8 cellular contexts compared by ENCODE assay signal in the genomic region with DNA sequence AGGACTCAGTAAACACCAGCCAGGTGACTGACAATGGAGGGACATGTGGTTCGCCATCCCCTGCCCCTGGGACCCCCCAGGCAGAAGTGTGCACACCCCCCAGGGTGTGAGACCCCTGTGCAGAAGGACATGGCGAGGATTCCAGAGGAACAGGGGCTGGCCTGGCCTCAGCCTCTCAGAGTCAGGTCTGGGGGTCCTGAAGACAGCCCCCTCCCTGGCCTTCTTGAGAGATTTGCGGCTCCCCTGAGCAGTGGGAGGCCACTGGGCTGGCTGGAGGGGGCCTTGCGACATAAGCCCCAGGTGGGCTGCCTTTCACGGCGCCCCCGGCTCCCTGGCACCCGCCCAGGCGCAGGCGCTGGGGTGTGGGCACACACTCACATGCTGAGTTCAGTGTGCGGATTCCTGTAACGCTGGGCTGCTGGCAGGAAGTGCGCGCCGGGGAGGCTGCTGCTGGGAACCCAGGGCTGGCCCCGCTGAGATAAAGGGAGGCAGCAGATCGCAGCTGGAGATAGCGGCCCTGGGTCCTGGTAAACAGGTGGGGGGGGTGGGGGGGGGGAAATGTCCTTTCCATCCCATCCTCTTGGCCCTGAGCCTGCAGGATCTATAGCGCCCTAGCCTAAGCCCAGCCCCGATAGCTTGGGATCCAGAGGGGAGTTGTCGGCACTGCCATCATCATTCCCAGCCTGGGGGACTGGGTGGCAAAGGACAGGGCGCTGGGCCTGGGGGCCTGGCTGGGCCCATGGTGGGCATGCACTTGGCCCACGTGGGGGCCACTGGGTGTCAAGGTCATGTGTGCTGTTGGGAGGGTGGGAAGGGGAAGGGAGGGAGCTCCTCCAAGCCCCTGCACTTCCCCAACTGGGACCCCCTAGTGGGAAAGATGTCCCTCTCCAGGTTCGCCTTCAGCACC. TPM values are rescaled to one million over a fixed set of nuclear protein-coding genes. Genes with fewer than 3 reads are reported as not detected.
DNase-seq lines count a peak whose midpoint lies in the region; ATAC-seq and TF ChIP-seq lines count a peak whose summit lies in the region.

No MANE protein-coding gene starts in this region.

- H3K27me3 ChIP-seq in CD8-positive, alpha-beta T cell (ENCODE audit: insufficient read depth, low read length): no peaks in the 10 kb centered on the region
- no peaks in the 10 kb centered on the region for H3K27me3 ChIP-seq in liver (ENCODE audit: control insufficient read depth in 4 of 4, insufficient read depth in 4 of 4, low read length in 3 of 4)

- H3K9ac ChIP-seq in liver (ENCODE audit: low read depth in 1 of 2, low read length in 2 of 2): no peak overlapping the region

- no peaks in the 10 kb centered on the region for H3K9me3 Mint-ChIP-seq in CD8-positive, alpha-beta T cell
- no peaks in the 10 kb centered on the region for H3K9me3 Mint-ChIP-seq in activated T-helper 2 cell treated with anti-CD3 and anti-CD28 coated beads, Interferon-gamma antibody, Interleukin-2, Interleukin-4, amounts not matched to agents 10 μg/mL and 5 μg/mL and 100 μg/mL, durations not matched to agents 14 hours and 24 hours and 36 hours

- peak; percentile 45 to 81 (median 73) for DNase-seq in CD8-positive, alpha-beta T cell
- DNase-seq in OCI-M2 (lab: John Stamatoyannopoulos, UW; ENCODE audit: unreplicated experiment) (peak; percentile 25), NCI-H187 (lab: John Stamatoyannopoulos, UW) (no peak)
- peak; percentile 66 for DNase-seq in activated T-helper 2 cell treated with anti-CD3 and anti-CD28 coated beads, Interferon-gamma antibody, Interleukin-2, Interleukin-4, amounts not matched to agents 10 μg/mL and 5 μg/mL and 100 μg/mL, durations not matched to agents 14 hours and 24 hours and 36 hours (ENCODE audit: low spot score)
- DNase-seq in stimulated activated CD8-positive, alpha-beta memory T cell treated with anti-CD3 and anti-CD28 coated beads, Interleukin-7, amount 100 ng/mL, for 24 hours (ENCODE audit: low read depth): peak; percentile 40

- H3K4me1 ChIP-seq in CD8-positive, alpha-beta T cell (ENCODE audit: insufficient read depth, low read length): peaks cover 54% of the 10 kb centered on the region
- H3K4me1 ChIP-seq in liver (ENCODE audit: control insufficient read depth in 4 of 4, insufficient read depth in 4 of 4, low read length in 3 of 4): peaks cover 0 to 32% (median 14%) of the 10 kb centered on the region in 4 donors

- H3K4me3 Mint-ChIP-seq in CD8-positive, alpha-beta T cell: peak overlapping the region; percentile 81
- peak overlapping the region; percentile 68 for H3K4me3 Mint-ChIP-seq in activated T-helper 2 cell treated with anti-CD3 and anti-CD28 coated beads, Interferon-gamma antibody, Interleukin-2, Interleukin-4, amounts not matched to agents 10 μg/mL and 5 μg/mL and 100 μg/mL, durations not matched to agents 14 hours and 24 hours and 36 hours (ENCODE audit: low read depth)

- peak overlapping the region; percentile 53 for H3K4me3 ChIP-seq in CD8-positive, alpha-beta T cell (ENCODE audit: low read depth, low read length)
- H3K4me3 ChIP-seq in liver (ENCODE audit: low read depth in 1 of 3, low read length in 3 of 3): no peak overlapping the region

- no peaks in the 10 kb centered on the region for H3K27me3 Mint-ChIP-seq in CD8-positive, alpha-beta T cell (ENCODE audit: low read depth)
- H3K27me3 Mint-ChIP-seq in activated T-helper 2 cell treated with anti-CD3 and anti-CD28 coated beads, Interferon-gamma antibody, Interleukin-2, Interleukin-4, amounts not matched to agents 10 μg/mL and 5 μg/mL and 100 μg/mL, durations not matched to agents 14 hours and 24 hours and 36 hours (ENCODE audit: low read depth): no peaks in the 10 kb centered on the region

- WGBS in liver: 31% methylated on average over 24 of the region's 24 CpGs

- intact Hi-C loops in CD8-positive, alpha-beta T cell (cut with DNase I, micrococcal nuclease): loop anchor here in 1 of 2 experiments (2.0 to 10.0 kb wide), 4 partner anchors 14 to 914 kb away; a partner anchor contains a TSS
- intact Hi-C loops in activated T-helper 2 cell treated with anti-CD3 and anti-CD28 coated beads, Interferon-gamma antibody, Interleukin-2, Interleukin-4, amounts not matched to agents 10 μg/mL and 5 μg/mL and 100 μg/mL, durations not matched to agents 14 hours and 24 hours and 36 hours (cut with micrococcal nuclease): loop anchor here (2.0 kb wide), 1 partner anchor 98 kb away; no protein-coding TSS in a partner anchor

- POLR2A ChIA-PET in CD8-positive, alpha-beta T cell (lab: Charles Lee): interaction anchor here (0.7 to 1.0 kb wide), 2 partner anchors 9 to 11 kb away, joined by 3 read pairs; no protein-coding TSS in a partner anchor

- no peak for TF ChIP-seq RAD21 in liver (IDR thresholded peaks at IDR 0.05)

- peak overlapping the region; percentile 69 for H3K27ac ChIP-seq in CD8-positive, alpha-beta T cell (ENCODE audit: low read depth, low read length)
- peak overlapping the region; percentile 23 to 57 for H3K27ac ChIP-seq in liver (ENCODE audit: low read depth in 1 of 2, low read length in 2 of 2)

- no peak for TF ChIP-seq CTCF in CD8-positive, alpha-beta T cell (IDR thresholded peaks at IDR 0.05)
- TF ChIP-seq CTCF in liver (IDR thresholded peaks at IDR 0.05; ENCODE audit: low read depth, low read length, missing input control): no peak

- peak; percentile 65 for ATAC-seq in CD8-positive, alpha-beta T cell
- ATAC-seq in GM21447 (IDR thresholded peaks at IDR 0.05; ENCODE audit: unreplicated experiment) (no peak), HG03460 (IDR thresholded peaks at IDR 0.05; ENCODE audit: unreplicated experiment) (no peak)

- H3K27ac Mint-ChIP-seq in CD8-positive, alpha-beta T cell: peak overlapping the region; percentile 92
- H3K27ac Mint-ChIP-seq in activated T-helper 2 cell treated with anti-CD3 and anti-CD28 coated beads, Interferon-gamma antibody, Interleukin-2, Interleukin-4, amounts not matched to agents 10 μg/mL and 5 μg/mL and 100 μg/mL, durations not matched to agents 14 hours and 24 hours and 36 hours: peak overlapping the region; percentile 81

- H3K36me3 Mint-ChIP-seq in CD8-positive, alpha-beta T cell: no peaks in the 10 kb centered on the region
- H3K36me3 Mint-ChIP-seq in activated T-helper 2 cell treated with anti-CD3 and anti-CD28 coated beads, Interferon-gamma antibody, Interleukin-2, Interleukin-4, amounts not matched to agents 10 μg/mL and 5 μg/mL and 100 μg/mL, durations not matched to agents 14 hours and 24 hours and 36 hours (ENCODE audit: low read depth): no peaks in the 10 kb centered on the region

- CTCF ChIA-PET in CD8-positive, alpha-beta T cell (lab: Charles Lee): interaction anchor here (1.5 to 1.7 kb wide), 2 partner anchors 8 to 10 kb away, joined by 4 to 8 read pairs; no protein-coding TSS in a partner anchor

- H3K9me3 ChIP-seq in CD8-positive, alpha-beta T cell (ENCODE audit: low read length): no peaks in the 10 kb centered on the region
- no peaks in the 10 kb centered on the region for H3K9me3 ChIP-seq in liver (ENCODE audit: control insufficient read depth in 4 of 4, low read length in 3 of 4)

- H3K36me3 ChIP-seq in CD8-positive, alpha-beta T cell (ENCODE audit: insufficient read depth, low read length): no peaks in the 10 kb centered on the region
- H3K36me3 ChIP-seq in liver (ENCODE audit: control insufficient read depth in 4 of 4, insufficient read depth in 3 of 4, low read depth in 1 of 4, low read length in 3 of 4): no peaks in the 10 kb centered on the region

- peaks cover 63% of the 10 kb centered on the region for H3K4me1 Mint-ChIP-seq in CD8-positive, alpha-beta T cell (ENCODE audit: low read depth)
- H3K4me1 Mint-ChIP-seq in activated T-helper 2 cell treated with anti-CD3 and anti-CD28 coated beads, Interferon-gamma antibody, Interleukin-2, Interleukin-4, amounts not matched to agents 10 μg/mL and 5 μg/mL and 100 μg/mL, durations not matched to agents 14 hours and 24 hours and 36 hours (ENCODE audit: low read depth): peaks cover 33% of the 10 kb centered on the region

TF ChIP-seq in liver, 16 proteins besides CTCF, POLR2A, EP300 and RAD21 (continues in another document):
- TF ChIP-seq JUND (IDR thresholded peaks at IDR 0.05) (no peak), NR2F2 (IDR thresholded peaks at IDR 0.05) (no peak), TAF1 (conservative IDR thresholded peaks at IDR 0.05) (no peak), YY1 (IDR thresholded peaks at IDR 0.05) (no peak), EGR1 (IDR thresholded peaks at IDR 0.05; ENCODE audit: low read depth in 2 of 2) (no peak), RXRA (IDR thresholded peaks at IDR 0.05) (no peak), HNF4A (conservative IDR thresholded peaks at IDR 0.05) (no peak)
- TF ChIP-seq, protein P1, sequence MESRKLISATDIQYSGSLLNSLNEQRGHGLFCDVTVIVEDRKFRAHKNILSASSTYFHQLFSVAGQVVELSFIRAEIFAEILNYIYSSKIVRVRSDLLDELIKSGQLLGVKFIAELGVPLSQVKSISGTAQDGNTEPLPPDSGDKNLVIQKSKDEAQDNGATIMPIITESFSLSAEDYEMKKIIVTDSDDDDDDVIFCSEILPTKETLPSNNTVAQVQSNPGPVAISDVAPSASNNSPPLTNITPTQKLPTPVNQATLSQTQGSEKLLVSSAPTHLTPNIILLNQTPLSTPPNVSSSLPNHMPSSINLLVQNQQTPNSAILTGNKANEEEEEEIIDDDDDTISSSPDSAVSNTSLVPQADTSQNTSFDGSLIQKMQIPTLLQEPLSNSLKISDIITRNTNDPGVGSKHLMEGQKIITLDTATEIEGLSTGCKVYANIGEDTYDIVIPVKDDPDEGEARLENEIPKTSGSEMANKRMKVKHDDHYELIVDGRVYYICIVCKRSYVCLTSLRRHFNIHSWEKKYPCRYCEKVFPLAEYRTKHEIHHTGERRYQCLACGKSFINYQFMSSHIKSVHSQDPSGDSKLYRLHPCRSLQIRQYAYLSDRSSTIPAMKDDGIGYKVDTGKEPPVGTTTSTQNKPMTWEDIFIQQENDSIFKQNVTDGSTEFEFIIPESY (IDR thresholded peaks at IDR 0.05): no peak
- TF ChIP-seq, protein P2, sequence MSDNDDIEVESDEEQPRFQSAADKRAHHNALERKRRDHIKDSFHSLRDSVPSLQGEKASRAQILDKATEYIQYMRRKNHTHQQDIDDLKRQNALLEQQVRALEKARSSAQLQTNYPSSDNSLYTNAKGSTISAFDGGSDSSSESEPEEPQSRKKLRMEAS (IDR thresholded peaks at IDR 0.05): no peak

RNA-seq across cellular contexts. Expression of a gene that starts 27.1 kb away (rescaled TPM):
- not detected for total RNA-seq in CD8-positive, alpha-beta T cell
- not detected in 2 replicates for total RNA-seq in activated T-helper 2 cell treated with anti-CD3 and anti-CD28 coated beads, Interferon-gamma antibody, Interleukin-2, Interleukin-4, amounts not matched to agents 10 μg/mL and 5 μg/mL and 100 μg/mL, durations not matched to agents 14 hours and 24 hours and 36 hours
- total RNA-seq in liver: not detected
- under 1 TPM in 1 of 2 donors, not detected in 1; 0.02 TPM for polyA plus RNA-seq in liver

RNA-seq across cellular contexts. Expression of a gene that starts 44.5 kb away (rescaled TPM):
- under 1 TPM; 0.17 to 0.41 TPM for total RNA-seq in CD8-positive, alpha-beta T cell
- total RNA-seq in activated T-helper 2 cell treated with anti-CD3 and anti-CD28 coated beads, Interferon-gamma antibody, Interleukin-2, Interleukin-4, amounts not matched to agents 10 μg/mL and 5 μg/mL and 100 μg/mL, durations not matched to agents 14 hours and 24 hours and 36 hours: 48.4 and 48.6 TPM in 2 replicates
- 10 to 100 TPM in 1 of 2 donors, under 1 TPM in 1; 0.42 to 73.2 TPM for total RNA-seq in liver
- polyA plus RNA-seq in liver: 1 to 10 TPM; 2.2 to 3.9 TPM

Comparison
In these comparisons a context has a peak if more than half of its experiments do, and no peak if none do; other contexts are left out.
1. DNase-seq: peak in CD8-positive, alpha-beta T cell (7 of 7), OCI-M2 (single experiment), activated T-helper 2 cell treated with anti-CD3 and anti-CD28 coated beads, Interferon-gamma antibody, Interleukin-2, Interleukin-4, amounts not matched to agents 10 μg/mL and 5 μg/mL and 100 μg/mL, durations not matched to agents 14 hours and 24 hours and 36 hours (single experiment) and stimulated activated CD8-positive, alpha-beta memory T cell treated with anti-CD3 and anti-CD28 coated beads, Interleukin-7, amount 100 ng/mL, for 24 hours (single experiment); none in NCI-H187 (0 of 2).